In genomic region chr14:68824517-68825347, GRCh38 we compare ENCODE assay signal across 8 cellular contexts. TPM values are rescaled to one million over a fixed set of nuclear protein-coding genes. Genes with fewer than 3 reads are reported as not detected.
DNase-seq lines count a peak whose midpoint lies in the region; ATAC-seq and TF ChIP-seq lines count a peak whose summit lies in the region.

No MANE protein-coding gene starts in this region.

- no peaks in the 10 kb centered on the region for H3K9me3 ChIP-seq in left ventricle myocardium inferior (replicated peaks)

- no peak overlapping the region for H3K27ac Mint-ChIP-seq in activated naive CD8-positive, alpha-beta T cell treated with anti-CD3 and anti-CD28 coated beads, Interleukin-2, amount 50 U/mL, for 24 hours

- peak; percentile 97 for TF ChIP-seq CTCF in AG09309 (IDR thresholded peaks at IDR 0.05; ENCODE audit: control insufficient read depth, insufficient read depth, low read depth, low read length, missing control alignments)
- TF ChIP-seq CTCF in GM06990 (IDR thresholded peaks at IDR 0.05; ENCODE audit: insufficient read depth, low read length, poor library complexity, severe bottlenecking): peak; percentile 95
- TF ChIP-seq CTCF in left ventricle myocardium inferior (IDR thresholded peaks at IDR 0.05; ENCODE audit: borderline replicate concordance): peak; percentile 95

- H3K27ac ChIP-seq in left ventricle myocardium inferior (replicated peaks): no peak overlapping the region

- H3K9me3 Mint-ChIP-seq in activated naive CD8-positive, alpha-beta T cell treated with anti-CD3 and anti-CD28 coated beads, Interleukin-2, amount 50 U/mL, for 24 hours: no peaks in the 10 kb centered on the region

- H3K27me3 Mint-ChIP-seq in activated naive CD8-positive, alpha-beta T cell treated with anti-CD3 and anti-CD28 coated beads, Interleukin-2, amount 50 U/mL, for 24 hours: no peaks in the 10 kb centered on the region

- H3K36me3 ChIP-seq in GM06990 (ENCODE audit: control insufficient read depth, insufficient read depth, low read length) (no peaks in the 10 kb centered on the region), left ventricle myocardium inferior (no peaks in the 10 kb centered on the region)

- intact Hi-C loops in left ventricle myocardium inferior (cut with micrococcal nuclease): loop anchor here (5.0 kb wide), 1 partner anchor 877 kb away; no protein-coding TSS in a partner anchor

- no peaks in the 10 kb centered on the region for H3K36me3 Mint-ChIP-seq in activated naive CD8-positive, alpha-beta T cell treated with anti-CD3 and anti-CD28 coated beads, Interleukin-2, amount 50 U/mL, for 24 hours (ENCODE audit: low read depth)

- no peaks in the 10 kb centered on the region for H3K27me3 ChIP-seq in GM06990 (replicated peaks; ENCODE audit: control insufficient read depth, insufficient read depth, low read length)
- no peaks in the 10 kb centered on the region for H3K27me3 ChIP-seq in left ventricle myocardium inferior (ENCODE audit: low read depth)

- H3K4me1 Mint-ChIP-seq in activated naive CD8-positive, alpha-beta T cell treated with anti-CD3 and anti-CD28 coated beads, Interleukin-2, amount 50 U/mL, for 24 hours: peaks cover 35% of the 10 kb centered on the region

- H3K4me3 Mint-ChIP-seq in activated naive CD8-positive, alpha-beta T cell treated with anti-CD3 and anti-CD28 coated beads, Interleukin-2, amount 50 U/mL, for 24 hours: no peak overlapping the region

- ATAC-seq in activated naive CD8-positive, alpha-beta T cell treated with anti-CD3 and anti-CD28 coated beads, Interleukin-2, amount 50 U/mL, for 24 hours: no peak
- no peak for ATAC-seq in HG03108 (IDR thresholded peaks at IDR 0.05; ENCODE audit: unreplicated experiment)

- DNase-seq in AG09309 (ENCODE audit: low read depth) (no peak), GM06990 (ENCODE audit: extremely low read depth, insufficient read length) (no peak), NCI-H510A treated with DMSO at 0.1 percent for 48 hours (lab: John Stamatoyannopoulos, UW) (peak; percentile 52), left ventricle myocardium inferior (peak; percentile 89), putamen (ENCODE audit: low spot score) (peak; percentile 53), middle frontal gyrus (ENCODE audit: extremely low spot score, low spot score) (no peak)
- peak; percentile 62 for DNase-seq in activated naive CD8-positive, alpha-beta T cell treated with anti-CD3 and anti-CD28 coated beads, Interleukin-2, amount 50 U/mL, for 24 hours

- H3K4me3 ChIP-seq in AG09309 (ENCODE audit: control insufficient read depth, low read depth, low read length) (no peak overlapping the region), GM06990 (replicated peaks; ENCODE audit: low read depth, low read length) (no peak overlapping the region), left ventricle myocardium inferior (peak overlapping the region; percentile 8)

- H3K4me1 ChIP-seq in left ventricle myocardium inferior: peaks cover 5% of the 10 kb centered on the region

RNA-seq across cellular contexts. Expression of gene ZFP36L1, which starts 31.9 kb away (rescaled TPM):
- 48.0 TPM for total RNA-seq in left ventricle myocardium inferior

Comparison
In these comparisons a context has a peak if more than half of its experiments do, and no peak if none do; other contexts are left out.
1. DNase-seq: peak in NCI-H510A treated with DMSO at 0.1 percent for 48 hours (single experiment), activated naive CD8-positive, alpha-beta T cell treated with anti-CD3 and anti-CD28 coated beads, Interleukin-2, amount 50 U/mL, for 24 hours (single experiment), left ventricle myocardium inferior (single experiment) and putamen (single experiment); none in AG09309 (single experiment), GM06990 (single experiment) and middle frontal gyrus (single experiment).
2. Peak in every context shown above with its lines, with median percentiles within 50 percentile points of each other: CTCF ChIP-seq.